In the genomic region with DNA sequence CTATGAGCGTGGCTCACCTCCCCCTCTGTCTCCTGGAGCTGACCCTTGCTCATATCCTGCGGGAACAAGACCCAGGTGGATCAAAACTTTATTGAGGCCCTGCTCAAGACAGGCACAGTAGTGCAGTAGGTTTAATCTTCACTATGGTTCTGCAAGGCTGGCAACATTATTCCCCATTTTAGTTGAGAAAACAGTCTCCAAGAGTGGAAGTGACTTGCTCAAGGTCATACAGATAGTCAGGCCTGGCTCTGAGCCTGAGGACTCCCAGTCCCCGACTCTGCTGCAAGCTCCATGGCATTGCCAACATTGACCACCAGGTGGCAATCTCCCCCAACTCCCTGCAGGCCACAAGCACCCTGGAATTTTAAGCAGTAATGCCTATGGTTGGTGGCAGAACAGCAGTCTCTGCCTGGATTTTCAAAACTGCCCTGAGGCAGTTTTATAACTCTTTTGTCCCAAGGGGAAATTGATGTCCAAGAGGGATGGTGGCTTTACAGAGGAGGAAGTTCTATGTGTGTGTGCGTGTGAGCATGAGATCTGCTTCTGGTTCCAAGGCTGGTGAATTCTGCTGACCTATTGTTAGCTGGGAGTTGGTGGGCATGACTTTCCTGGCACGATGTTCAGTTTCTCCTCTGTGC, we compare ENCODE assay signal across 1 cellular context.
TF ChIP-seq lines count a peak whose summit lies in the region.

No MANE protein-coding gene starts in this region.

TF ChIP-seq in K562, 482 proteins besides CTCF, POLR2A, EP300 and RAD21 (continued from another document and continues in another):
- TF ChIP-seq THRA (IDR thresholded peaks at IDR 0.05), result no peak
- TF ChIP-seq ZNF263 (CRISPR knock-in tag; IDR thresholded peaks at IDR 0.05; ENCODE audit: borderline replicate concordance), result peak; percentile 77; the same call in 1 of the 2 replicates
- peak; percentile 20; the same call in 1 of the 2 replicates for TF ChIP-seq ZNF384 (IDR thresholded peaks at IDR 0.05; ENCODE audit: low read depth, low read length)
- TF ChIP-seq PREB (CRISPR knock-in tag; IDR thresholded peaks at IDR 0.05), result 0 out of 2 replicates have a peak, but pooled peaks have one; percentile 50
- TF ChIP-seq CEBPG (CRISPR knock-in tag; IDR thresholded peaks at IDR 0.05), result 0 out of 2 replicates have a peak, but pooled peaks have one; percentile 20
- no peak for TF ChIP-seq CEBPG (tag; conservative IDR thresholded peaks at IDR 0.05 in 1 of 2, IDR thresholded peaks at IDR 0.05 in 1 of 2)
- peak; percentile 11; the same call in 1 of the 2 replicates for TF ChIP-seq MAFK (IDR thresholded peaks at IDR 0.05; ENCODE audit: low read length)
- no peak for TF ChIP-seq OTX1 (CRISPR knock-in tag; IDR thresholded peaks at IDR 0.05)
- peak; percentile 46; the same call in 1 of the 2 replicates for TF ChIP-seq ZNF24 (IDR thresholded peaks at IDR 0.05)
- TF ChIP-seq NFIC (IDR thresholded peaks at IDR 0.05), result peak; percentile 59
- TF ChIP-seq ZNF133 (CRISPR knock-in tag; IDR thresholded peaks at IDR 0.05), result no peak
- 0 out of 4 replicates have a peak, but pooled peaks of 1 of the 2 experiments have one; percentile 15 for TF ChIP-seq MNT (conservative IDR thresholded peaks at IDR 0.05)
- TF ChIP-seq ZNF134 (CRISPR knock-in tag; conservative IDR thresholded peaks at IDR 0.05), result no peak
- peak; percentile 41; the same call in 1 of the 2 replicates for TF ChIP-seq GABPB1 (CRISPR knock-in tag; IDR thresholded peaks at IDR 0.05)
- no peak for TF ChIP-seq ZNF830 (CRISPR knock-in tag; IDR thresholded peaks at IDR 0.05)
- TF ChIP-seq ZNF609 (CRISPR knock-in tag; IDR thresholded peaks at IDR 0.05; ENCODE audit: borderline replicate concordance), result no peak
- TF ChIP-seq C11orf30 (IDR thresholded peaks at IDR 0.05; ENCODE audit: low read depth), result peak; percentile 7; the same call in 1 of the 2 replicates
- TF ChIP-seq DMBX1 (CRISPR knock-in tag; IDR thresholded peaks at IDR 0.05; ENCODE audit: borderline replicate concordance), result peak; percentile 68; the same call in 1 of the 2 replicates
- no peak for TF ChIP-seq CREB1 (IDR thresholded peaks at IDR 0.05)
- no peak for TF ChIP-seq CREB1 (CRISPR knock-in tag; IDR thresholded peaks at IDR 0.05)
- peak; percentile 90 for TF ChIP-seq CC2D1A (IDR thresholded peaks at IDR 0.05)
- 0 out of 2 replicates have a peak, but pooled peaks have one; percentile 15 for TF ChIP-seq HCFC1 (IDR thresholded peaks at IDR 0.05; ENCODE audit: low read depth, low read length)
- TF ChIP-seq TAF9B (IDR thresholded peaks at IDR 0.05; ENCODE audit: partially characterized antibody), result no peak
- TF ChIP-seq, protein P1, sequence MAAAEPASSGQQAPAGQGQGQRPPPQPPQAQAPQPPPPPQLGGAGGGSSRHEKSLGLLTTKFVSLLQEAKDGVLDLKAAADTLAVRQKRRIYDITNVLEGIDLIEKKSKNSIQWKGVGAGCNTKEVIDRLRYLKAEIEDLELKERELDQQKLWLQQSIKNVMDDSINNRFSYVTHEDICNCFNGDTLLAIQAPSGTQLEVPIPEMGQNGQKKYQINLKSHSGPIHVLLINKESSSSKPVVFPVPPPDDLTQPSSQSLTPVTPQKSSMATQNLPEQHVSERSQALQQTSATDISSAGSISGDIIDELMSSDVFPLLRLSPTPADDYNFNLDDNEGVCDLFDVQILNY (CRISPR knock-in tag; IDR thresholded peaks at IDR 0.05), result no peak
- TF ChIP-seq KDM4B (IDR thresholded peaks at IDR 0.05; ENCODE audit: borderline replicate concordance in 2 of 2, low read depth in 1 of 2), result no peak
- no peak for TF ChIP-seq ASH1L (IDR thresholded peaks at IDR 0.05; ENCODE audit: borderline replicate concordance, low read depth, partially characterized antibody)
- TF ChIP-seq DNMT1 (IDR thresholded peaks at IDR 0.05), result no peak
- TF ChIP-seq ESRRA (IDR thresholded peaks at IDR 0.05; ENCODE audit: borderline replicate concordance, low read depth), result peak; percentile 94
- TF ChIP-seq ZNF217 (CRISPR knock-in tag; IDR thresholded peaks at IDR 0.05), result no peak
- peak; percentile 17; the same call in 1 of the 2 replicates for TF ChIP-seq TCF3 (CRISPR knock-in tag; IDR thresholded peaks at IDR 0.05)
- TF ChIP-seq SMAD3 (CRISPR knock-in tag; conservative IDR thresholded peaks at IDR 0.05), result peak; percentile 54; the same call in 1 of the 2 replicates
- 0 out of 2 replicates have a peak, but pooled peaks have one; percentile 40 for TF ChIP-seq JUN (IDR thresholded peaks at IDR 0.05; ENCODE audit: borderline replicate concordance, low read depth, low read length)
- no peak for TF ChIP-seq JUN (CRISPR knock-in tag; IDR thresholded peaks at IDR 0.05; ENCODE audit: borderline replicate concordance)
- peak; percentile 50; the same call in 1 of the 2 replicates for TF ChIP-seq CXXC5 (CRISPR knock-in tag; IDR thresholded peaks at IDR 0.05)
- TF ChIP-seq, protein P2, sequence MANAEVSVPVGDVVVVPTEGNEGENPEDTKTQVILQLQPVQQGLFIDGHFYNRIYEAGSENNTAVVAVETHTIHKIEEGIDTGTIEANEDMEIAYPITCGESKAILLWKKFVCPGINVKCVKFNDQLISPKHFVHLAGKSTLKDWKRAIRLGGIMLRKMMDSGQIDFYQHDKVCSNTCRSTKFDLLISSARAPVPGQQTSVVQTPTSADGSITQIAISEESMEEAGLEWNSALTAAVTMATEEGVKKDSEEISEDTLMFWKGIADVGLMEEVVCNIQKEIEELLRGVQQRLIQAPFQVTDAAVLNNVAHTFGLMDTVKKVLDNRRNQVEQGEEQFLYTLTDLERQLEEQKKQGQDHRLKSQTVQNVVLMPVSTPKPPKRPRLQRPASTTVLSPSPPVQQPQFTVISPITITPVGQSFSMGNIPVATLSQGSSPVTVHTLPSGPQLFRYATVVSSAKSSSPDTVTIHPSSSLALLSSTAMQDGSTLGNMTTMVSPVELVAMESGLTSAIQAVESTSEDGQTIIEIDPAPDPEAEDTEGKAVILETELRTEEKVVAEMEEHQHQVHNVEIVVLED (CRISPR knock-in tag; IDR thresholded peaks at IDR 0.05), result peak; percentile 45
- TF ChIP-seq CREM (IDR thresholded peaks at IDR 0.05; ENCODE audit: low read depth), result 0 out of 2 replicates have a peak, but pooled peaks have one; percentile 33
- peak; percentile 80 for TF ChIP-seq ZNF165 (CRISPR knock-in tag; IDR thresholded peaks at IDR 0.05; ENCODE audit: borderline replicate concordance)
- 0 out of 2 replicates have a peak, but pooled peaks have one; percentile 58 for TF ChIP-seq MYC (IDR thresholded peaks at IDR 0.05; ENCODE audit: low read depth, low read length)
- no peak for TF ChIP-seq MYC (CRISPR knock-in tag; IDR thresholded peaks at IDR 0.05; ENCODE audit: borderline replicate concordance, low read depth)
- TF ChIP-seq, protein P3, sequence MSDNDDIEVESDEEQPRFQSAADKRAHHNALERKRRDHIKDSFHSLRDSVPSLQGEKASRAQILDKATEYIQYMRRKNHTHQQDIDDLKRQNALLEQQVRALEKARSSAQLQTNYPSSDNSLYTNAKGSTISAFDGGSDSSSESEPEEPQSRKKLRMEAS (CRISPR knock-in tag; IDR thresholded peaks at IDR 0.05), result 0 out of 2 replicates have a peak, but pooled peaks have one; percentile 30
- TF ChIP-seq CTBP1 (IDR thresholded peaks at IDR 0.05; ENCODE audit: borderline replicate concordance), result peak; percentile 61; the same call in 1 of the 2 replicates
- TF ChIP-seq MYNN (IDR thresholded peaks at IDR 0.05), result peak; percentile 77
- no peak for TF ChIP-seq MYNN (CRISPR knock-in tag; IDR thresholded peaks at IDR 0.05)
- no peak for TF ChIP-seq EHMT2 (IDR thresholded peaks at IDR 0.05)
- peak; percentile 79; the same call in 1 of the 2 replicates for TF ChIP-seq HSF4 (CRISPR knock-in tag; IDR thresholded peaks at IDR 0.05; ENCODE audit: borderline replicate concordance)
- TF ChIP-seq ZNF431 (CRISPR knock-in tag; IDR thresholded peaks at IDR 0.05), result no peak
- TF ChIP-seq RUNX1 (IDR thresholded peaks at IDR 0.05; ENCODE audit: low read depth), result 0 out of 2 replicates have a peak, but pooled peaks have one; percentile 45
- no peak for TF ChIP-seq SPI1 (IDR thresholded peaks at IDR 0.05; ENCODE audit: borderline replicate concordance, low read depth, low read length)
- no peak for TF ChIP-seq ATF1 (CRISPR knock-in tag; IDR thresholded peaks at IDR 0.05)
- TF ChIP-seq ATF1 (tag; IDR thresholded peaks at IDR 0.05), result peak; percentile 34; the same call in 1 of the 2 replicates
- TF ChIP-seq TSC22D4 (tag; IDR thresholded peaks at IDR 0.05), result no peak
- no peak for TF ChIP-seq CREB5 (CRISPR knock-in tag; IDR thresholded peaks at IDR 0.05)
- TF ChIP-seq KAT7 (CRISPR knock-in tag; IDR thresholded peaks at IDR 0.05; ENCODE audit: borderline replicate concordance), result no peak
- no peak for TF ChIP-seq KLF1 (tag; IDR thresholded peaks at IDR 0.05)
- TF ChIP-seq PML (IDR thresholded peaks at IDR 0.05; ENCODE audit: low read length), result no peak
- TF ChIP-seq JUNB (CRISPR knock-in tag; conservative IDR thresholded peaks at IDR 0.05), result no peak
- TF ChIP-seq MEF2A (IDR thresholded peaks at IDR 0.05; ENCODE audit: control insufficient read depth, low read depth, low read length), result no peak
- peak; percentile 69; the same call in 1 of the 2 replicates for TF ChIP-seq JUND (IDR thresholded peaks at IDR 0.05; ENCODE audit: borderline replicate concordance, low read depth, low read length)
- TF ChIP-seq JUND (tag; IDR thresholded peaks at IDR 0.05; ENCODE audit: borderline replicate concordance, low read depth, low read length), result peak; percentile 62; the same call in 1 of the 3 replicates
- no peak; a peak in 1 of 4 replicates for TF ChIP-seq TBL1XR1 (IDR thresholded peaks at IDR 0.05; ENCODE audit: low read length in 2 of 2)
- TF ChIP-seq ZNF695 (CRISPR knock-in tag; IDR thresholded peaks at IDR 0.05), result no peak
